9 cellular contexts compared by ENCODE assay signal in genomic region chr16:28491080-28491969, GRCh38. TPM values are rescaled to one million over a fixed set of nuclear protein-coding genes. Genes with fewer than 3 reads are reported as not detected.
DNase-seq lines count a peak whose midpoint lies in the region; ATAC-seq and TF ChIP-seq lines count a peak whose summit lies in the region.
"Had no signal": no experiment of that assay in that cellular context is flagged by ENCODE, and none has a peak within 500 bp of the region (broad histone marks: within the 10 kb centered on the region; RNA-seq: fewer than 3 reads in every experiment).

No MANE protein-coding gene starts in this region.

- H3K4me1 Mint-ChIP-seq in glutamatergic neuron (ENCODE audit: low read depth, unreplicated experiment), result no peaks in the 10 kb centered on the region

- peaks cover 46% of the 10 kb centered on the region for H3K79me2 ChIP-seq in Loucy (ENCODE audit: insufficient read depth, low read length)

- ATAC-seq in GM18907 (IDR thresholded peaks at IDR 0.05; ENCODE audit: unreplicated experiment), result peak; percentile 8
- no peak for ATAC-seq in GM18870 (IDR thresholded peaks at IDR 0.05; ENCODE audit: unreplicated experiment)

- peak overlapping the region; percentile 97 to 99 (median 99) for H3K27ac ChIP-seq in BLaER1 treated with 17β-estradiol and CSF1 and Interleukin-3, amounts not matched to agents 10 nM and 100 nM
- peak overlapping the region; percentile 45 to 87 for H3K27ac ChIP-seq in ovary

- TF ChIP-seq POLR2A in ovary (IDR thresholded peaks at IDR 0.05), result no peak

- H3K9me3 ChIP-seq in BLaER1 treated with 17β-estradiol and CSF1 and Interleukin-3, amounts not matched to agents 10 nM and 100 nM (replicated peaks in 1 of 11), result no peaks in the 10 kb centered on the region
- H3K9me3 ChIP-seq in Loucy (ENCODE audit: insufficient read depth, low read depth, low read length), result no peaks in the 10 kb centered on the region
- no peaks in the 10 kb centered on the region for H3K9me3 ChIP-seq in ovary

- WGBS in ovary, 3 donors, result 0 to 1% (median 1%) methylated on average over 46 of the region's 46 CpGs

- no peaks in the 10 kb centered on the region for H3K36me3 Mint-ChIP-seq in glutamatergic neuron (ENCODE audit: unreplicated experiment)

- peak; percentile 41 to 44 for DNase-seq in activated T-cell treated with anti-CD3 and anti-CD28 coated beads, Interleukin-2, amount 50 U/mL, for 48 hours
- DNase-seq in glutamatergic neuron, result peak; percentile 38
- DNase-seq in ovary, result peak; percentile 39 to 69 (median 68)
- DNase-seq in A172 (ENCODE audit: low spot score), result no peak

- peak overlapping the region; percentile 91 to 97 (median 95) for H3K9ac ChIP-seq in BLaER1 treated with 17β-estradiol and CSF1 and Interleukin-3, amounts not matched to agents 10 nM and 100 nM
- peak overlapping the region; percentile 99 for H3K9ac ChIP-seq in Loucy (ENCODE audit: low read depth, low read length, poor library complexity, severe bottlenecking)

- peak overlapping the region; percentile 86 to 97 (median 88) for H3K4me3 ChIP-seq in BLaER1 treated with 17β-estradiol and CSF1 and Interleukin-3, amounts not matched to agents 10 nM and 100 nM
- H3K4me3 ChIP-seq in Loucy (ENCODE audit: low read length, poor library complexity, severe bottlenecking) (peak overlapping the region; percentile 84), ovary (peak overlapping the region; percentile 99)

- TF ChIP-seq EP300 in ovary (IDR thresholded peaks at IDR 0.05), result no peak

- H3F3A ChIP-seq in Loucy (ENCODE audit: low read depth), result no peaks in the 10 kb centered on the region

- no peaks in the 10 kb centered on the region for H3K27me3 ChIP-seq in BLaER1 treated with 17β-estradiol and CSF1 and Interleukin-3, amounts not matched to agents 10 nM and 100 nM
- H3K27me3 ChIP-seq in Loucy (ENCODE audit: insufficient read depth, low read length, poor library complexity, severe bottlenecking) (no peaks in the 10 kb centered on the region), ovary (no peaks in the 10 kb centered on the region)

- peaks cover 52 to 69% (median 62%) of the 10 kb centered on the region in 10 experiments for H3K4me1 ChIP-seq in BLaER1 treated with 17β-estradiol and CSF1 and Interleukin-3, amounts not matched to agents 10 nM and 100 nM
- H3K4me1 ChIP-seq in Loucy (ENCODE audit: insufficient read depth, low read length, poor library complexity, severe bottlenecking), result peaks cover 29% of the 10 kb centered on the region
- H3K4me1 ChIP-seq in ovary (ENCODE audit: insufficient read depth), result peaks cover 2% of the 10 kb centered on the region

- H3K4me2 ChIP-seq in BLaER1 treated with 17β-estradiol and CSF1 and Interleukin-3, amounts not matched to agents 10 nM and 100 nM, result peak overlapping the region; percentile 83 to 99 (median 96)
- H3K4me2 ChIP-seq in Loucy (ENCODE audit: low read depth, low read length, poor library complexity, severe bottlenecking), result peak overlapping the region; percentile 99

- peaks cover 29 to 43% (median 38%) of the 10 kb centered on the region in 11 experiments for H3K36me3 ChIP-seq in BLaER1 treated with 17β-estradiol and CSF1 and Interleukin-3, amounts not matched to agents 10 nM and 100 nM
- peaks cover 24% of the 10 kb centered on the region; the same call in 1 of the 2 replicates for H3K36me3 ChIP-seq in Loucy (ENCODE audit: insufficient read depth, low read length)
- H3K36me3 ChIP-seq in ovary, result no peaks in the 10 kb centered on the region

- peak; percentile 28; the same call in 1 of the 2 replicates for TF ChIP-seq CTCF in Loucy (conservative IDR thresholded peaks at IDR 0.05; ENCODE audit: low read length)
- TF ChIP-seq CTCF in glutamatergic neuron (IDR thresholded peaks at IDR 0.05; ENCODE audit: partially characterized antibody, unreplicated experiment), result no peak
- TF ChIP-seq CTCF in ovary (IDR thresholded peaks at IDR 0.05), result peak in 2 of 3 donors; percentile 18 to 20

- peaks cover 0 to 23% (median 0%) of the 10 kb centered on the region in 11 experiments; a peak in 4 of 22 replicates for H4K20me1 ChIP-seq in BLaER1 treated with 17β-estradiol and CSF1 and Interleukin-3, amounts not matched to agents 10 nM and 100 nM
- peaks cover 6% of the 10 kb centered on the region for H4K20me1 ChIP-seq in Loucy (ENCODE audit: insufficient read depth, low read length, poor library complexity, severe bottlenecking)

- H3K9me2 ChIP-seq in Loucy (replicated peaks; ENCODE audit: low read depth, low read length), result no peaks in the 10 kb centered on the region

- intact Hi-C loops in ovary (cut with DNase I), result loop anchor here in 3 of 4 donors (5.0 to 10.0 kb wide), 2 partner anchors 46 to 53 kb away; partner anchors contain the start of gene NUPR1 (in 1 of the 3)

- H3K27ac Mint-ChIP-seq in glutamatergic neuron (ENCODE audit: unreplicated experiment), result peak overlapping the region; percentile 100

- peaks cover 8% of the 10 kb centered on the region for H3K27me3 Mint-ChIP-seq in glutamatergic neuron (ENCODE audit: unreplicated experiment)

- peaks cover 8% of the 10 kb centered on the region for H3K9me3 Mint-ChIP-seq in glutamatergic neuron (ENCODE audit: unreplicated experiment)

- H3K4me3 Mint-ChIP-seq in glutamatergic neuron (ENCODE audit: unreplicated experiment), result peak overlapping the region; percentile 95

- H2AFZ ChIP-seq in Loucy (ENCODE audit: low read length), result peak overlapping the region; percentile 79

RNA-seq across cellular contexts. Expression of gene CLN3, which starts 0.5 kb away (rescaled TPM):
- 29.4 TPM for total RNA-seq in glutamatergic neuron (ENCODE audit: unreplicated experiment)
- total RNA-seq in ovary, result 10 to 100 TPM; 17.8 to 30.9 (median 22.4) TPM
- 10 to 100 TPM; 15.9 to 32.1 TPM for polyA plus RNA-seq in ovary
- 23.7 and 27.0 TPM in 2 replicates for total RNA-seq in A172 (2014; rRNA removed; shearing (Covaris generic))

RNA-seq across cellular contexts. Expression of gene APOBR, which starts 3.1 kb away (rescaled TPM):
- total RNA-seq in glutamatergic neuron (ENCODE audit: unreplicated experiment) (not detected), ovary (1 to 10 TPM in 1 of 7 donors, under 1 TPM in 6; 0.18 to 1.4 (median 0.48) TPM)
- under 1 TPM; 0.18 to 0.65 TPM for polyA plus RNA-seq in ovary
- total RNA-seq in A172 (2014; rRNA removed; shearing (Covaris generic)), result not detected in 2 replicates

RNA-seq across cellular contexts. Expression of gene IL27, which starts 15.3 kb away (rescaled TPM):
- total RNA-seq in glutamatergic neuron (ENCODE audit: unreplicated experiment) (not detected), ovary (not detected)
- not detected for polyA plus RNA-seq in ovary
- total RNA-seq in A172 (2014; rRNA removed; shearing (Covaris generic)), result not detected in 2 replicates
- total RNA-seq: T-helper 1 cell treated with Interleukin-12 subunit alpha and Interleukin-12 subunit beta and Interleukin-4 antibody, amounts not matched to agents 30 ng/mL and 1 ng/mL, for 36 hours had no signal

RNA-seq across cellular contexts. Expression of gene NPIPB7, which starts 19.2 kb away (rescaled TPM):
- total RNA-seq in glutamatergic neuron (ENCODE audit: unreplicated experiment) (not detected), ovary (under 1 TPM in 1 of 7 donors, not detected in 6; 0.35 TPM)
- polyA plus RNA-seq in ovary, result under 1 TPM; 0.23 to 0.29 TPM
- total RNA-seq in A172 (2014; rRNA removed; shearing (Covaris generic)), result not detected in 2 replicates

RNA-seq across cellular contexts. Expression of gene NUPR1, which starts 47.4 kb away (rescaled TPM):
- total RNA-seq in glutamatergic neuron (ENCODE audit: unreplicated experiment), result not detected
- 100 to 1,000 TPM in 5 of 7 donors, 10 to 100 TPM in 2; 25.5 to 355 (median 129) TPM for total RNA-seq in ovary
- 100 to 1,000 TPM in 1 of 2 donors, 10 to 100 TPM in 1; 28.5 to 366 TPM for polyA plus RNA-seq in ovary
- total RNA-seq in A172 (2014; rRNA removed; shearing (Covaris generic)), result 12.8 and 72.5 TPM in 2 replicates
- total RNA-seq: T-helper 1 cell treated with Interleukin-12 subunit alpha and Interleukin-12 subunit beta and Interleukin-4 antibody, amounts not matched to agents 30 ng/mL and 1 ng/mL, for 36 hours had no signal
